In the genomic region with DNA sequence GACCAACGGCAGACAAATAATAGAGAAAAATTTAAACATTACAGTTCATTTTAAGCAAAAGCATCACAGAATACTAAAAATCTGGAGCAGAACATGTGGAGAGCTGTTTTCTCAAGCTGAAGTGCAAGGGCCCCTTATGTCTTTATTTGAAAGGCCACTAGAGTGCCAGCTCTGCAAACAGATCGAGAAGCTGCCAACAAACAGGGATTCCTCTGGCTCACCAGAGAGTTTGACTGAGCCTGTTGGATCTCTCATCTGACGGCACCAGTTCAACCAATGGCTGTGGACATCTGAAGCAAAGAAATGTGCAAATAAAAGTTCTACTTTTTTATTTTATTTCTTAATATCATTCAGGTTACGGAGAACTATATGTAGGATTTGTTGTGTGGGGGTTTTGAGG, we compare ENCODE assay signal across 26 cellular contexts.
DNase-seq lines count a peak whose midpoint lies in the region; ATAC-seq, FAIRE-seq and TF ChIP-seq lines count a peak whose summit lies in the region.
"Had no signal": no experiment of that assay in that cellular context is flagged by ENCODE, and none has a peak within 500 bp of the region (broad histone marks: within the 10 kb centered on the region; RNA-seq: fewer than 3 reads in every experiment).

No MANE protein-coding gene starts in this region.

- H3K27me3 ChIP-seq in brain microvascular endothelial cell (replicated peaks): no peaks in the 10 kb centered on the region
- H3K27me3 ChIP-seq: tibial nerve had no signal

- DNase-seq in DMS153 treated with DMSO at 0.1 percent for 48 hours (lab: John Stamatoyannopoulos, UW; ENCODE audit: unreplicated experiment) (peak; percentile 51), DMS79 treated with DMSO at 0.1 percent for 48 hours (lab: John Stamatoyannopoulos, UW) (peak; percentile 84), brain microvascular endothelial cell (no peak), midbrain (lab: John Stamatoyannopoulos, UW) (peak; percentile 16), NCI-H128 (lab: John Stamatoyannopoulos, UW; ENCODE audit: unreplicated experiment) (no peak), frontal cortex (ENCODE audit: low spot score in 2 of 2) (no peak)
- no peak for DNase-seq in activated CD4-positive, alpha-beta T cell treated with anti-CD3 and anti-CD28 coated beads for 4 hours
- DNase-seq: activated CD4-positive, alpha-beta T cell treated with anti-CD3 and anti-CD28 coated beads, Interleukin-2, amount 10 ng/mL, durations not matched to agents 24 days and 14 days; activated CD8-positive, alpha-beta memory T cell treated with anti-CD3 and anti-CD28 coated beads, Interleukin-2, amount 10 ng/mL, durations not matched to agents 7 days and 5 days; activated naive CD4-positive, alpha-beta T cell treated with anti-CD3 and anti-CD28 coated beads, Interleukin-2, amount 50 U/mL, for 16 hours; CD4-positive, alpha-beta T cell; central memory CD4-positive, alpha-beta T cell; foreskin fibroblast; NK-92 treated with Interleukin-12 subunit alpha and Interleukin-12 subunit beta, amount 100 ng/mL, for 24 hours; stimulated activated CD4-positive, alpha-beta T cell treated with anti-CD3 and anti-CD28 coated beads, Interleukin-2, amount 100 ng/mL, for 48 hours; stimulated activated naive B cell treated with anti-CD40 and anti-IgM and Interleukin-4, amounts not matched to agents 10 μg/mL and 1 μg/mL and 100 μg/mL, for 72 hours; T-helper 2 cell had no signal

- H3K27ac ChIP-seq in brain microvascular endothelial cell: peak overlapping the region; percentile 82
- H3K27ac ChIP-seq: KMS-11, neutrophil, SK-N-MC, tibial nerve had no signal

- H3K4me3 ChIP-seq in brain microvascular endothelial cell (ENCODE audit: low read depth, low read length): no peak overlapping the region
- H3K4me3 ChIP-seq: GM23338, SK-N-MC, tibial nerve had no signal

- FAIRE-seq in frontal cortex (lab: Jason Lieb, UNC): no peak
- FAIRE-seq: HTR-8/SVneo, keratinocyte had no signal

- peaks cover 83% of the 10 kb centered on the region for H3K36me3 ChIP-seq in brain microvascular endothelial cell (replicated peaks)
- H3K36me3 ChIP-seq: neutrophil had no signal

- TF ChIP-seq CTCF in brain microvascular endothelial cell (IDR thresholded peaks at IDR 0.05; ENCODE audit: low read depth, low read length, missing control alignments): no peak

- ATAC-seq in GM18502 (IDR thresholded peaks at IDR 0.05; ENCODE audit: poor library complexity, unreplicated experiment): no peak
- ATAC-seq: activated CD8-positive, alpha-beta memory T cell treated with anti-CD3 and anti-CD28 coated beads, Interleukin-2, amount 10 ng/mL, durations not matched to agents 7 days and 5 days; GM23338; Panc1; stimulated activated naive B cell treated with anti-CD40 and anti-IgM and Interleukin-4, amounts not matched to agents 10 μg/mL and 1 μg/mL and 100 μg/mL, for 72 hours had no signal

- in situ Hi-C loops in brain microvascular endothelial cell (cut with HindIII; ENCODE audit: low pct_ligation_motif_present, low sequenced_read_pairs): no loop called here

Comparison
In these comparisons a context has a peak if more than half of its experiments do, and no peak if none do; other contexts are left out.
1. DNase-seq: peak in DMS153 treated with DMSO at 0.1 percent for 48 hours (single experiment), DMS79 treated with DMSO at 0.1 percent for 48 hours (single experiment) and midbrain (single experiment); none in brain microvascular endothelial cell (single experiment), activated CD4-positive, alpha-beta T cell treated with anti-CD3 and anti-CD28 coated beads for 4 hours (0 of 2), NCI-H128 (single experiment) and frontal cortex (0 of 2).